In genomic region chr19:1884719-1885334, GRCh38 we compare ENCODE assay signal across 6 cellular contexts. TPM values are rescaled to one million over a fixed set of nuclear protein-coding genes. Genes with fewer than 3 reads are reported as not detected.
A peak's percentile ranks its signal among the peaks of the same experiment; 100 is the strongest.
DNase-seq lines count a peak whose midpoint lies in the region; ATAC-seq and TF ChIP-seq lines count a peak whose summit lies in the region.

No MANE protein-coding gene starts in this region.

- H3K27me3 Mint-ChIP-seq in activated naive CD4-positive, alpha-beta T cell treated with anti-CD3 and anti-CD28 coated beads, Interleukin-2, amount 50 U/mL, for 24 hours: no peaks in the 10 kb centered on the region
- H3K27me3 Mint-ChIP-seq in activated naive CD8-positive, alpha-beta T cell treated with anti-CD3 and anti-CD28 coated beads, Interleukin-2, amount 10 ng/mL, durations not matched to agents 7 days and 5 days: no peaks in the 10 kb centered on the region
- no peaks in the 10 kb centered on the region for H3K27me3 Mint-ChIP-seq in mesothelial cell of epicardium (ENCODE audit: low read depth)

- peak overlapping the region; percentile 100 for H3K4me3 Mint-ChIP-seq in activated naive CD4-positive, alpha-beta T cell treated with anti-CD3 and anti-CD28 coated beads, Interleukin-2, amount 50 U/mL, for 24 hours
- peak overlapping the region; percentile 99 for H3K4me3 Mint-ChIP-seq in activated naive CD8-positive, alpha-beta T cell treated with anti-CD3 and anti-CD28 coated beads, Interleukin-2, amount 10 ng/mL, durations not matched to agents 7 days and 5 days
- peak overlapping the region; percentile 95 for H3K4me3 Mint-ChIP-seq in mesothelial cell of epicardium

- no peak for ATAC-seq in activated naive CD8-positive, alpha-beta T cell treated with anti-CD3 and anti-CD28 coated beads, Interleukin-2, amount 10 ng/mL, durations not matched to agents 7 days and 5 days (ENCODE audit: low read depth)

- TF ChIP-seq CTCF in mesothelial cell of epicardium (IDR thresholded peaks at IDR 0.05; ENCODE audit: unreplicated experiment): no peak

- H3K27ac Mint-ChIP-seq in activated naive CD4-positive, alpha-beta T cell treated with anti-CD3 and anti-CD28 coated beads, Interleukin-2, amount 50 U/mL, for 24 hours: peak overlapping the region; percentile 99
- H3K27ac Mint-ChIP-seq in activated naive CD8-positive, alpha-beta T cell treated with anti-CD3 and anti-CD28 coated beads, Interleukin-2, amount 10 ng/mL, durations not matched to agents 7 days and 5 days: peak overlapping the region; percentile 99
- peak overlapping the region; percentile 96 for H3K27ac Mint-ChIP-seq in mesothelial cell of epicardium

- peaks cover 3% of the 10 kb centered on the region for H3K36me3 Mint-ChIP-seq in activated naive CD4-positive, alpha-beta T cell treated with anti-CD3 and anti-CD28 coated beads, Interleukin-2, amount 50 U/mL, for 24 hours
- H3K36me3 Mint-ChIP-seq in activated naive CD8-positive, alpha-beta T cell treated with anti-CD3 and anti-CD28 coated beads, Interleukin-2, amount 10 ng/mL, durations not matched to agents 7 days and 5 days: peaks cover 18% of the 10 kb centered on the region
- H3K36me3 Mint-ChIP-seq in mesothelial cell of epicardium: no peaks in the 10 kb centered on the region

- H3K4me1 Mint-ChIP-seq in activated naive CD4-positive, alpha-beta T cell treated with anti-CD3 and anti-CD28 coated beads, Interleukin-2, amount 50 U/mL, for 24 hours: peaks cover 28% of the 10 kb centered on the region
- H3K4me1 Mint-ChIP-seq in activated naive CD8-positive, alpha-beta T cell treated with anti-CD3 and anti-CD28 coated beads, Interleukin-2, amount 10 ng/mL, durations not matched to agents 7 days and 5 days: peaks cover 28% of the 10 kb centered on the region
- H3K4me1 Mint-ChIP-seq in mesothelial cell of epicardium: peaks cover 37% of the 10 kb centered on the region

- H3K9me3 Mint-ChIP-seq in activated naive CD4-positive, alpha-beta T cell treated with anti-CD3 and anti-CD28 coated beads, Interleukin-2, amount 50 U/mL, for 24 hours: no peaks in the 10 kb centered on the region
- no peaks in the 10 kb centered on the region for H3K9me3 Mint-ChIP-seq in activated naive CD8-positive, alpha-beta T cell treated with anti-CD3 and anti-CD28 coated beads, Interleukin-2, amount 10 ng/mL, durations not matched to agents 7 days and 5 days
- no peaks in the 10 kb centered on the region for H3K9me3 Mint-ChIP-seq in mesothelial cell of epicardium

- POLR2A ChIA-PET in activated naive CD8-positive, alpha-beta T cell treated with anti-CD3 and anti-CD28 coated beads, Interleukin-2, amount 10 ng/mL, durations not matched to agents 7 days and 5 days (lab: Charles Lee): interaction anchor here (0.5 to 6.9 kb wide), 10 partner anchors 9 to 198 kb away, joined by 3 to 103 read pairs (median 4); partner anchors contain the start of gene CSNK1G2

- no peak for DNase-seq in activated naive CD4-positive, alpha-beta T cell (lab: John Stamatoyannopoulos, UW)
- DNase-seq in activated naive CD8-positive, alpha-beta T cell treated with anti-CD3 and anti-CD28 coated beads, Interleukin-2, amount 10 ng/mL, durations not matched to agents 7 days and 5 days: peak; percentile 60
- DNase-seq in mesothelial cell of epicardium (ENCODE audit: low spot score in 2 of 2, unreplicated experiment in 2 of 2) (no peak), NOMO-1 treated with dmso at 0.1 percent for 144 hours (lab: John Stamatoyannopoulos, UW; ENCODE audit: unreplicated experiment) (no peak), DMS79 (lab: John Stamatoyannopoulos, UW) (no peak)

RNA-seq across cellular contexts. Expression of gene ABHD17A, which starts 0.5 kb away (rescaled TPM):
- 100 to 1,000 TPM; 185 to 194 TPM for total RNA-seq in activated naive CD8-positive, alpha-beta T cell treated with anti-CD3 and anti-CD28 coated beads, Interleukin-2, amount 10 ng/mL, durations not matched to agents 7 days and 5 days
- total RNA-seq in mesothelial cell of epicardium: 59.4 to 67.2 TPM (median 62.0 TPM) in 3 replicates

RNA-seq across cellular contexts. Expression of gene ADAT3, which starts 20.4 kb away (rescaled TPM):
- total RNA-seq in activated naive CD8-positive, alpha-beta T cell treated with anti-CD3 and anti-CD28 coated beads, Interleukin-2, amount 10 ng/mL, durations not matched to agents 7 days and 5 days: 1 to 10 TPM; 7.6 to 9.3 TPM
- 14.2 to 17.2 TPM (median 15.5 TPM) in 3 replicates for total RNA-seq in mesothelial cell of epicardium

RNA-seq across cellular contexts. Expression of gene SCAMP4, which starts 20.4 kb away (rescaled TPM):
- 10 to 100 TPM; 35.1 to 35.2 TPM for total RNA-seq in activated naive CD8-positive, alpha-beta T cell treated with anti-CD3 and anti-CD28 coated beads, Interleukin-2, amount 10 ng/mL, durations not matched to agents 7 days and 5 days
- 93.5 to 97.7 TPM (median 93.5 TPM) in 3 replicates for total RNA-seq in mesothelial cell of epicardium

RNA-seq across cellular contexts. Expression of gene KLF16, which starts 21.4 kb away (rescaled TPM):
- 10 to 100 TPM; 21.5 to 21.8 TPM for total RNA-seq in activated naive CD8-positive, alpha-beta T cell treated with anti-CD3 and anti-CD28 coated beads, Interleukin-2, amount 10 ng/mL, durations not matched to agents 7 days and 5 days
- total RNA-seq in mesothelial cell of epicardium: 22.0 to 24.1 TPM (median 23.5 TPM) in 3 replicates

RNA-seq across cellular contexts. Expression of gene REXO1, which starts 36.5 kb away (rescaled TPM):
- 10 to 100 TPM; 57.9 to 60.4 TPM for total RNA-seq in activated naive CD8-positive, alpha-beta T cell treated with anti-CD3 and anti-CD28 coated beads, Interleukin-2, amount 10 ng/mL, durations not matched to agents 7 days and 5 days
- 41.6 to 46.6 TPM (median 44.3 TPM) in 3 replicates for total RNA-seq in mesothelial cell of epicardium
